Comparison of ENCODE assay signal across 9 cellular contexts in genomic region chr6:30768634-30769087, GRCh38. TPM values are rescaled to one million over a fixed set of nuclear protein-coding genes. Genes with fewer than 3 reads are reported as not detected.
DNase-seq lines count a peak whose midpoint lies in the region; ATAC-seq and TF ChIP-seq lines count a peak whose summit lies in the region.
"Had no signal": no experiment of that assay in that cellular context is flagged by ENCODE, and none has a peak within 500 bp of the region (broad histone marks: within the 10 kb centered on the region; RNA-seq: fewer than 3 reads in every experiment).

No MANE protein-coding gene starts in this region.

- H3K4me1 Mint-ChIP-seq in Calu3 (ENCODE audit: low read depth, unreplicated experiment): peaks cover 76% of the 10 kb centered on the region

- H3K36me3 Mint-ChIP-seq in Calu3 (ENCODE audit: insufficient read depth, unreplicated experiment): peaks cover 32% of the 10 kb centered on the region

- BruUV-seq in Calu3 (replicated peaks; lab: Mats Ljungman, UMichigan): no TSS peak
- no TSS peak for BruUV-seq in mammary epithelial cell (replicated peaks; lab: Mats Ljungman, UMichigan)

- dilution Hi-C loops in mammary epithelial cell (cut with HindIII; ENCODE audit: low sequenced_read_pairs): no loop called here

- peak overlapping the region; percentile 18 for H3K4me3 ChIP-seq in NT2/D1 (ENCODE audit: insufficient read length, low read depth)
- H3K4me3 ChIP-seq in mammary epithelial cell (replicated peaks in 1 of 3; ENCODE audit: insufficient read depth in 1 of 3, low read depth in 2 of 3, low read length in 3 of 3): no peak overlapping the region
- no peak overlapping the region for H3K4me3 ChIP-seq in osteoblast (ENCODE audit: insufficient read depth, low read length)
- no peak overlapping the region for H3K4me3 ChIP-seq in BE2C (ENCODE audit: low read depth, low read length)

- no peak for TF ChIP-seq POLR2A in GM18505 (IDR thresholded peaks at IDR 0.05; ENCODE audit: borderline replicate concordance, extremely low read depth, insufficient read depth, insufficient read length)

- TF ChIP-seq CTCF in Calu3 (IDR thresholded peaks at IDR 0.05; ENCODE audit: unreplicated experiment): no peak
- no peak for TF ChIP-seq CTCF in mammary epithelial cell (conservative IDR thresholded peaks at IDR 0.05 in 1 of 2, IDR thresholded peaks at IDR 0.05 in 1 of 2; ENCODE audit: extremely low read depth in 1 of 2, insufficient read depth in 1 of 2, low read depth in 1 of 2, low read length in 2 of 2)
- TF ChIP-seq CTCF in osteoblast (IDR thresholded peaks at IDR 0.05; ENCODE audit: extremely low read depth, low read depth, low read length): no peak
- TF ChIP-seq CTCF in BE2C (IDR thresholded peaks at IDR 0.05; ENCODE audit: low read depth, low read length): no peak

- no peak overlapping the region for H2AFZ ChIP-seq in mammary epithelial cell (ENCODE audit: low read depth, low read length)
- no peak overlapping the region for H2AFZ ChIP-seq in osteoblast (ENCODE audit: low read length)

- H3K4me1 ChIP-seq in NT2/D1 (ENCODE audit: insufficient read depth, insufficient read length) (peaks cover 10% of the 10 kb centered on the region), mammary epithelial cell (ENCODE audit: insufficient read depth, low read length) (peaks cover 37% of the 10 kb centered on the region), osteoblast (ENCODE audit: insufficient read depth, low read length) (peaks cover 36% of the 10 kb centered on the region), BE2C (peaks cover 18% of the 10 kb centered on the region)

- H3K9me3 Mint-ChIP-seq in Calu3 (ENCODE audit: low read depth, unreplicated experiment): peaks cover 5% of the 10 kb centered on the region

- H3K4me2 ChIP-seq in mammary epithelial cell (ENCODE audit: insufficient read depth, low read depth, low read length) (peak overlapping the region; percentile 80), osteoblast (ENCODE audit: insufficient read depth, low read length) (peak overlapping the region; percentile 74)

- H3K79me2 ChIP-seq in mammary epithelial cell (ENCODE audit: insufficient read depth, low read length): no peaks in the 10 kb centered on the region
- H3K79me2 ChIP-seq in osteoblast (ENCODE audit: insufficient read depth, low read length): no peaks in the 10 kb centered on the region

- WGBS in mammary epithelial cell (ENCODE audit: low coverage, missing lambda C conversion rate): 94% methylated on average over 4 of the region's 4 CpGs

- no peak for ATAC-seq in GM18505 (IDR thresholded peaks at IDR 0.05; ENCODE audit: unreplicated experiment)

- peak overlapping the region; percentile 93 for H3K27ac Mint-ChIP-seq in Calu3 (ENCODE audit: unreplicated experiment)

- in situ Hi-C loops in mammary epithelial cell (cut with MboI; ENCODE audit: low sequenced_read_pairs in 2 of 2): no loop called here

- no peaks in the 10 kb centered on the region for H3K27me3 Mint-ChIP-seq in Calu3 (ENCODE audit: unreplicated experiment)

- peak overlapping the region; percentile 53 for H3K4me3 Mint-ChIP-seq in Calu3 (ENCODE audit: low read depth, unreplicated experiment)

- H3K9ac ChIP-seq in NT2/D1 (ENCODE audit: insufficient read length, low read depth) (peak overlapping the region; percentile 76), mammary epithelial cell (ENCODE audit: insufficient read depth, low read length) (peak overlapping the region; percentile 88)

- intact Hi-C loops in Calu3 (cut with micrococcal nuclease; ENCODE audit: unreplicated experiment) (loop anchor here (1.0 kb wide), 1 partner anchor 13 kb away; no protein-coding TSS in a partner anchor), mammary epithelial cell (cut with micrococcal nuclease) (loop anchor here (1.0 kb wide), 6 partner anchors 13 to 89 kb away; partner anchors contain the start of gene FLOT1)

- CTCF ChIA-PET in Calu3 (lab: Charles Lee) (interaction anchor here (0.7 to 2.4 kb wide), 10 partner anchors 9 to 145 kb away, joined by 3 to 16 read pairs (median 7); partner anchors contain the start of genes IER3 and VARS2), mammary epithelial cell (lab: Charles Lee; ENCODE audit: low non-redundant PET) (interaction anchor here (0.6 to 0.9 kb wide), 2 partner anchors 59 to 96 kb away, joined by 3 read pairs; partner anchors contain the start of gene DHX16)

- DNase-seq in Calu3 (no peak), NT2/D1 (ENCODE audit: low read depth, low spot score) (no peak), mammary epithelial cell (no peak), osteoblast (ENCODE audit: insufficient read length, low spot score, missing footprints) (no peak), dedifferentiated amniotic fluid mesenchymal stem cell (ENCODE audit: extremely low spot score) (no peak), BE2C (no peak), ecto neural progenitor cell (ENCODE audit: low spot score) (no peak)

- H3K9me3 ChIP-seq in NT2/D1 (ENCODE audit: insufficient read depth, low read length): no peaks in the 10 kb centered on the region
- H3K9me3 ChIP-seq in mammary epithelial cell (replicated peaks; ENCODE audit: insufficient read depth, low read length): no peaks in the 10 kb centered on the region
- H3K9me3 ChIP-seq in osteoblast (ENCODE audit: low read depth, low read length): no peaks in the 10 kb centered on the region
- H3K9me3 ChIP-seq in BE2C: no peaks in the 10 kb centered on the region; the same call in 1 of the 2 replicates
- H3K9me3 ChIP-seq: left lung had no signal

- no peaks in the 10 kb centered on the region for H3K36me3 ChIP-seq in NT2/D1 (ENCODE audit: insufficient read depth, insufficient read length, low read length)
- no peaks in the 10 kb centered on the region for H3K36me3 ChIP-seq in mammary epithelial cell (ENCODE audit: insufficient read depth, low read length)
- no peaks in the 10 kb centered on the region for H3K36me3 ChIP-seq in osteoblast (ENCODE audit: insufficient read depth, low read length)
- no peaks in the 10 kb centered on the region for H3K36me3 ChIP-seq in BE2C
- H3K36me3 ChIP-seq: left lung had no signal

- H4K20me1 ChIP-seq in mammary epithelial cell (ENCODE audit: insufficient read depth, low read length) (no peaks in the 10 kb centered on the region), osteoblast (ENCODE audit: insufficient read depth, low read length) (no peaks in the 10 kb centered on the region)

- no peaks in the 10 kb centered on the region for H3K27me3 ChIP-seq in NT2/D1 (ENCODE audit: insufficient read depth, insufficient read length)
- no peaks in the 10 kb centered on the region for H3K27me3 ChIP-seq in mammary epithelial cell (ENCODE audit: insufficient read depth, low read length)
- no peaks in the 10 kb centered on the region for H3K27me3 ChIP-seq in osteoblast (ENCODE audit: insufficient read depth, low read length)
- H3K27me3 ChIP-seq in BE2C: no peaks in the 10 kb centered on the region
- H3K27me3 ChIP-seq: left lung had no signal

- peak overlapping the region; percentile 97 for H3K27ac ChIP-seq in mammary epithelial cell (ENCODE audit: insufficient read depth, low read depth, low read length)
- H3K27ac ChIP-seq in osteoblast (ENCODE audit: low read depth, low read length): peak overlapping the region; percentile 99

RNA-seq across cellular contexts. Expression of gene IER3, which starts 24.3 kb away (rescaled TPM):
- total RNA-seq in Calu3 (2022) (270 and 458 TPM in 2 replicates), mammary epithelial cell (100 to 1,000 TPM in 1 of 2 donors, 10 to 100 TPM in 1; 68.8 to 390 TPM), osteoblast (29.5 and 54.6 TPM in 2 replicates)
- polyA plus RNA-seq in mammary epithelial cell: 121 TPM
- 81.4 TPM for polyA minus RNA-seq in mammary epithelial cell
- 6.2 TPM for polyA plus RNA-seq in BE2C (2012; ENCODE audit: insufficient read depth, insufficient read length, low read depth)

RNA-seq across cellular contexts. Expression of gene FLOT1, which starts 26.2 kb away (rescaled TPM):
- total RNA-seq in Calu3 (2022) (240 and 243 TPM in 2 replicates), mammary epithelial cell (10 to 100 TPM; 53.9 to 57.5 TPM), osteoblast (101 and 114 TPM in 2 replicates)
- 63.7 TPM for polyA plus RNA-seq in mammary epithelial cell
- polyA minus RNA-seq in mammary epithelial cell: 47.4 TPM
- 190 TPM for polyA plus RNA-seq in BE2C (2012; ENCODE audit: insufficient read depth, insufficient read length, low read depth)

RNA-seq across cellular contexts. Expression of gene TUBB, which starts 48.5 kb away (rescaled TPM):
- total RNA-seq in Calu3 (2022) (967 and 1,123 TPM in 2 replicates), mammary epithelial cell (100 to 1,000 TPM; 400 to 787 TPM), osteoblast (509 and 605 TPM in 2 replicates)
- polyA plus RNA-seq in mammary epithelial cell: 1,634 TPM
- polyA minus RNA-seq in mammary epithelial cell: 1,336 TPM
- polyA plus RNA-seq in BE2C (2012; ENCODE audit: insufficient read depth, insufficient read length, low read depth): 764 TPM

RNA-seq across cellular contexts. Expression of gene MDC1, which starts 51.6 kb away (rescaled TPM):
- 62.4 and 66.6 TPM in 2 replicates for total RNA-seq in Calu3 (2022)
- total RNA-seq in mammary epithelial cell: 10 to 100 TPM; 12.8 to 36.7 TPM
- polyA plus RNA-seq in mammary epithelial cell: 10.7 TPM
- polyA minus RNA-seq in mammary epithelial cell: 62.3 TPM
- 5.1 and 5.3 TPM in 2 replicates for total RNA-seq in osteoblast
- 41.4 TPM for polyA plus RNA-seq in BE2C (2012; ENCODE audit: insufficient read depth, insufficient read length, low read depth)
